Comparison of ENCODE assay signal across 17 cellular contexts in genomic region chr15:101221858-101222257, GRCh38. TPM values are rescaled to one million over a fixed set of nuclear protein-coding genes. Genes with fewer than 3 reads are reported as not detected.
DNase-seq lines count a peak whose midpoint lies in the region; ATAC-seq and TF ChIP-seq lines count a peak whose summit lies in the region.
"Had no signal": no experiment of that assay in that cellular context is flagged by ENCODE, and none has a peak within 500 bp of the region (broad histone marks: within the 10 kb centered on the region; RNA-seq: fewer than 3 reads in every experiment).

No MANE protein-coding gene starts in this region.

- H3K36me3 ChIP-seq in CD4-positive, CD25-positive, alpha-beta regulatory T cell (ENCODE audit: control insufficient read depth, insufficient read depth, low read length): peaks cover 6% of the 10 kb centered on the region
- H3K36me3 ChIP-seq in mucosa of descending colon (ENCODE audit: low read depth): no peaks in the 10 kb centered on the region
- H3K36me3 ChIP-seq: ascending aorta had no signal

- no peaks in the 10 kb centered on the region for H3K9me3 Mint-ChIP-seq in CD4-positive, CD25-positive, alpha-beta regulatory T cell
- no peaks in the 10 kb centered on the region for H3K9me3 Mint-ChIP-seq in chondrocyte (ENCODE audit: low read depth)
- H3K9me3 Mint-ChIP-seq: activated B cell treated with CpG ODN at 0.5 μM for 24 hours had no signal

- peaks cover 16 to 86% (median 72%) of the 10 kb centered on the region in 4 donors for H3K4me1 Mint-ChIP-seq in CD4-positive, CD25-positive, alpha-beta regulatory T cell
- H3K4me1 Mint-ChIP-seq in chondrocyte (ENCODE audit: low read depth): peaks cover 36% of the 10 kb centered on the region

- TF ChIP-seq CTCF in chondrocyte (IDR thresholded peaks at IDR 0.05) (no peak), mucosa of descending colon (IDR thresholded peaks at IDR 0.05) (no peak)

- H3K27ac Mint-ChIP-seq in CD4-positive, CD25-positive, alpha-beta regulatory T cell: peak overlapping the region in 2 of 3 donors; percentile 27 to 84
- H3K27ac Mint-ChIP-seq in chondrocyte (ENCODE audit: unreplicated experiment): peak overlapping the region; percentile 28
- H3K27ac Mint-ChIP-seq: activated B cell treated with CpG ODN at 0.5 μM for 24 hours had no signal

- no peaks in the 10 kb centered on the region for H3K27me3 Mint-ChIP-seq in CD4-positive, CD25-positive, alpha-beta regulatory T cell
- H3K27me3 Mint-ChIP-seq in chondrocyte (ENCODE audit: low read depth): no peaks in the 10 kb centered on the region
- H3K27me3 Mint-ChIP-seq: activated B cell treated with CpG ODN at 0.5 μM for 24 hours had no signal

- intact Hi-C loops in mucosa of descending colon (cut with DNase I, micrococcal nuclease): no loop called here

- no peaks in the 10 kb centered on the region for H3K9me3 ChIP-seq in CD4-positive, CD25-positive, alpha-beta regulatory T cell (ENCODE audit: control insufficient read depth in 2 of 2, low read length in 2 of 2)
- no peaks in the 10 kb centered on the region for H3K9me3 ChIP-seq in mucosa of descending colon
- H3K9me3 ChIP-seq: ascending aorta, lower lobe of right lung had no signal

- DNase-seq in CD4-positive, CD25-positive, alpha-beta regulatory T cell: peak in 1 of 3 donors; percentile 27
- DNase-seq in NCI-H2227 treated with DMSO at 0.1 percent for 48 hours (lab: John Stamatoyannopoulos, UW): peak; percentile 27
- no peak for DNase-seq in chondrocyte (ENCODE audit: low spot score)
- no peak for DNase-seq in mucosa of descending colon
- no peak for DNase-seq in NCI-H446 treated with DMSO at 0.1 percent for 48 hours (lab: John Stamatoyannopoulos, UW)
- no peak for DNase-seq in hippocampal formation (lab: John Stamatoyannopoulos, UW)
- DNase-seq: activated B cell treated with CpG ODN at 0.5 μM for 24 hours; DMS 273 treated with DMSO at 0.1 percent for 48 hours; effector CD4-positive, alpha-beta T cell; lower lobe of right lung; NCI-H1694 treated with DMSO at 0.1 percent for 48 hours; NCI-H526 treated with DMSO at 0.1 percent for 48 hours; PC-9; stimulated activated naive CD8-positive, alpha-beta T cell treated with anti-CD3 and anti-CD28 coated beads, Interleukin-15, Interleukin-2, amounts not matched to agents 100 U/mL and 50 U/mL, for 24 hours had no signal

- H3K4me3 Mint-ChIP-seq in CD4-positive, CD25-positive, alpha-beta regulatory T cell: peak overlapping the region in 1 of 4 donors; percentile 47
- H3K4me3 Mint-ChIP-seq in chondrocyte (ENCODE audit: unreplicated experiment): no peak overlapping the region
- H3K4me3 Mint-ChIP-seq: activated B cell treated with CpG ODN at 0.5 μM for 24 hours had no signal

- no peaks in the 10 kb centered on the region for H3K27me3 ChIP-seq in CD4-positive, CD25-positive, alpha-beta regulatory T cell (ENCODE audit: control insufficient read depth, insufficient read depth, low read length)
- H3K27me3 ChIP-seq: ascending aorta had no signal

- ATAC-seq in CD4-positive, CD25-positive, alpha-beta regulatory T cell (ENCODE audit: low read depth in 2 of 2): no peak
- ATAC-seq in mucosa of descending colon: peak; percentile 36
- no peak for ATAC-seq in GM18873 (IDR thresholded peaks at IDR 0.05; ENCODE audit: low FRiP score, unreplicated experiment)
- ATAC-seq in HG03442 (IDR thresholded peaks at IDR 0.05; ENCODE audit: unreplicated experiment): no peak
- ATAC-seq: lower lobe of right lung; stimulated activated naive CD8-positive, alpha-beta T cell treated with anti-CD3 and anti-CD28 coated beads, Interleukin-15, Interleukin-2, amounts not matched to agents 100 U/mL and 50 U/mL, for 24 hours had no signal

- H3K36me3 Mint-ChIP-seq in CD4-positive, CD25-positive, alpha-beta regulatory T cell: peaks cover 38% of the 10 kb centered on the region
- peaks cover 2% of the 10 kb centered on the region for H3K36me3 Mint-ChIP-seq in chondrocyte (ENCODE audit: low read depth)

- H3K4me1 ChIP-seq in CD4-positive, CD25-positive, alpha-beta regulatory T cell (ENCODE audit: control insufficient read depth, insufficient read depth, low read length, poor library complexity, severe bottlenecking): no peaks in the 10 kb centered on the region
- no peaks in the 10 kb centered on the region for H3K4me1 ChIP-seq in mucosa of descending colon (ENCODE audit: low read depth)

- H3K27ac ChIP-seq in CD4-positive, CD25-positive, alpha-beta regulatory T cell (ENCODE audit: insufficient read depth, low read length, poor library complexity, severe bottlenecking): no peak overlapping the region
- H3K27ac ChIP-seq: lower lobe of right lung, PC-9 had no signal

- H3K4me3 ChIP-seq in CD4-positive, CD25-positive, alpha-beta regulatory T cell (ENCODE audit: low read depth, low read length): no peak overlapping the region
- H3K4me3 ChIP-seq in mucosa of descending colon: no peak overlapping the region
- H3K4me3 ChIP-seq: lower lobe of right lung, PC-9 had no signal

RNA-seq across cellular contexts. Expression of gene CHSY1, which starts 30.0 kb away (rescaled TPM):
- total RNA-seq in CD4-positive, CD25-positive, alpha-beta regulatory T cell: 24.8 TPM
- polyA plus RNA-seq in CD4-positive, CD25-positive, alpha-beta regulatory T cell: 1 to 10 TPM; 2.4 to 3.8 (median 2.6) TPM
- 41.2 to 60.9 TPM (median 58.5 TPM) in 3 replicates for total RNA-seq in chondrocyte
- total RNA-seq in mucosa of descending colon: 10 to 100 TPM in 2 of 3 donors, 1 to 10 TPM in 1; 7.7 to 15.5 (median 12.6) TPM

RNA-seq across cellular contexts. Expression of gene SELENOS, which starts 55.4 kb away (rescaled TPM):
- total RNA-seq in CD4-positive, CD25-positive, alpha-beta regulatory T cell: 32.3 TPM
- polyA plus RNA-seq in CD4-positive, CD25-positive, alpha-beta regulatory T cell: 10 to 100 TPM; 56.8 to 72.5 (median 60.0) TPM
- 68.0 to 87.8 TPM (median 84.8 TPM) in 3 replicates for total RNA-seq in chondrocyte
- 100 to 1,000 TPM in 2 of 3 donors, 10 to 100 TPM in 1; 78.7 to 118 (median 115) TPM for total RNA-seq in mucosa of descending colon
